In genomic region chr9:116663588-116663987, GRCh38 we compare ENCODE assay signal across 18 cellular contexts.
"Had no signal": no experiment of that assay in that cellular context is flagged by ENCODE, and none has a peak within 500 bp of the region (broad histone marks: within the 10 kb centered on the region; RNA-seq: fewer than 3 reads in every experiment).

No MANE protein-coding gene starts in this region.

- H3K27ac ChIP-seq: colonic mucosa, foreskin keratinocyte had no signal

- H3K4me3 Mint-ChIP-seq: endodermal cell, natural killer cell, neural crest cell had no signal

- FAIRE-seq: endothelial cell of umbilical vein had no signal

- H3K4me2 ChIP-seq: smooth muscle cell had no signal

- H3K36me3 Mint-ChIP-seq: natural killer cell had no signal

- ATAC-seq: foreskin keratinocyte, natural killer cell had no signal

- DNase-seq: caudate nucleus; colonic mucosa; dermis blood vessel endothelial cell; endodermal cell; erythroblast; foreskin keratinocyte; heart right ventricle; islet precursor cell; left lung; natural killer cell; sigmoid colon; stimulated activated CD4-positive, alpha-beta T cell treated with anti-CD3 and anti-CD28 coated beads, Interleukin-2, amount 100 ng/mL, for 48 hours; stimulated activated naive CD4-positive, alpha-beta T cell treated with Interleukin-2 at 50 U/mL for 16 hours had no signal

- H3K4me1 Mint-ChIP-seq: natural killer cell, neural crest cell had no signal

- H3K27ac Mint-ChIP-seq: endodermal cell, natural killer cell had no signal

- H3K9me3 ChIP-seq: colonic mucosa, heart right ventricle, left lung, right atrium auricular region, sigmoid colon, tibial nerve had no signal

- H3K4me3 ChIP-seq: colonic mucosa, heart right ventricle, left lung, right atrium auricular region, sigmoid colon, smooth muscle cell, tibial nerve had no signal

- H3K4me1 ChIP-seq: colonic mucosa, right atrium auricular region, sigmoid colon had no signal

- H3K36me3 ChIP-seq: colonic mucosa, heart right ventricle, left lung, right atrium auricular region, sigmoid colon, tibial nerve had no signal

- H3K27me3 ChIP-seq: colonic mucosa, foreskin keratinocyte, heart right ventricle, left lung, right atrium auricular region, sigmoid colon, tibial nerve had no signal
